In the genomic region with DNA sequence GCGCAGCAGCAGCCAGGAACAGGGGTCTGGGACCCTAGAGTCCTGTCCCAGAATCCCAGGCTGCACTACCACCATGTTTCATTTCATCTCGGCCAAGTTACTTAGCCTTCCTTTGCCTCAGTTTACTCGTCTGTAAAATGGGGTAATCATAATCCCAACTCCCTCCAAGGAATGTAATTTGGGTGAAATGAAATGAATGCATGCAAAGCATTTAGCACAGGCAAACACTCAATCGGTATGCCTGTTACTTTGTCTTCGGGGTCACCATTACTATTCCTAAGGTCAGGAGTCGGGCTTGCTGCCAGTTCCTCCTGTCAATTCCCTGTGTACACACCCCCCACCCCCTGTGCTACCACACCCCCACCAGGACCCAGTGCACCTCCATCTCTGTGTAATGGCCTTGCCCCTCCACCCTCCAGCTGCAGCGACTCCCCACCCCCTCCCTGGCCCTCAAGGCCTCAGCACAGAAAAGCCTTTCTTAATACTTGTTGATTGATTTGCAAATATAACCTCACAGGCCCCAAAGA, we compare ENCODE assay signal across 10 cellular contexts. TPM values are rescaled to one million over a fixed set of nuclear protein-coding genes. Genes with fewer than 3 reads are reported as not detected.
DNase-seq lines count a peak whose midpoint lies in the region; ATAC-seq and TF ChIP-seq lines count a peak whose summit lies in the region.
"Had no signal": no experiment of that assay in that cellular context is flagged by ENCODE, and none has a peak within 500 bp of the region (broad histone marks: within the 10 kb centered on the region; RNA-seq: fewer than 3 reads in every experiment).

No MANE protein-coding gene starts in this region.

- H3K4me3 ChIP-seq in HUES6 (ENCODE audit: low read depth, low read length) (peak overlapping the region; percentile 83), adrenal gland (peak overlapping the region in 2 of 4 donors; percentile 86 to 91), kidney epithelial cell (ENCODE audit: low read depth, low read length) (peak overlapping the region; percentile 82), subcutaneous abdominal adipose tissue (ENCODE audit: low read depth in 1 of 5, low read length in 5 of 5) (peak overlapping the region; percentile 74 to 88 (median 80))

- H3K9ac ChIP-seq in HUES6 (ENCODE audit: low read length) (no peak overlapping the region), subcutaneous abdominal adipose tissue (ENCODE audit: low read length in 5 of 5) (peak overlapping the region in 3 of 5 donors; percentile 53 to 86 (median 74))

- H3K27ac ChIP-seq in HUES6 (ENCODE audit: low read depth, low read length) (no peak overlapping the region), adrenal gland (peak overlapping the region in 4 of 5 donors; percentile 78 to 91 (median 80)), subcutaneous abdominal adipose tissue (ENCODE audit: low read depth, low read length) (peak overlapping the region; percentile 65)
- H3K27ac ChIP-seq in CD4-positive, alpha-beta T cell (ENCODE audit: low read depth, low read length), result no peak overlapping the region

- peaks cover 2% of the 10 kb centered on the region for H3K9me3 Mint-ChIP-seq in CD4-positive, alpha-beta T cell

- H3K27ac Mint-ChIP-seq in CD4-positive, alpha-beta T cell, result no peak overlapping the region
- H3K27ac Mint-ChIP-seq: activated CD8-positive, alpha-beta memory T cell treated with anti-CD3 and anti-CD28 coated beads, Interleukin-2, amount 10 ng/mL, durations not matched to agents 7 days and 5 days had no signal

- H3K27me3 ChIP-seq in HUES6 (ENCODE audit: control insufficient read depth, insufficient read depth, low read length), result peaks cover 16% of the 10 kb centered on the region
- no peaks in the 10 kb centered on the region for H3K27me3 ChIP-seq in adrenal gland
- H3K27me3 ChIP-seq in kidney epithelial cell (ENCODE audit: control insufficient read depth, insufficient read depth, low read length), result no peaks in the 10 kb centered on the region
- no peaks in the 10 kb centered on the region for H3K27me3 ChIP-seq in subcutaneous abdominal adipose tissue (ENCODE audit: control insufficient read depth in 5 of 5, insufficient read depth in 4 of 5, low read length in 5 of 5)
- peaks cover 10% of the 10 kb centered on the region for H3K27me3 ChIP-seq in CD4-positive, alpha-beta T cell (ENCODE audit: control insufficient read depth, insufficient read depth, low read length)

- H3K36me3 Mint-ChIP-seq in CD4-positive, alpha-beta T cell (ENCODE audit: low read depth), result no peaks in the 10 kb centered on the region
- H3K36me3 Mint-ChIP-seq: activated CD8-positive, alpha-beta memory T cell treated with anti-CD3 and anti-CD28 coated beads, Interleukin-2, amount 10 ng/mL, durations not matched to agents 7 days and 5 days had no signal

- no peak for TF ChIP-seq POLR2A in adrenal gland (IDR thresholded peaks at IDR 0.05)

- POLR2A ChIA-PET in CD4-positive, alpha-beta T cell (lab: Charles Lee), result no interaction called here

- H3K36me3 ChIP-seq in HUES6 (ENCODE audit: control insufficient read depth, insufficient read depth, low read length) (no peaks in the 10 kb centered on the region), adrenal gland (replicated peaks in 1 of 2) (no peaks in the 10 kb centered on the region), kidney epithelial cell (ENCODE audit: control insufficient read depth, insufficient read depth, low read length) (no peaks in the 10 kb centered on the region), subcutaneous abdominal adipose tissue (ENCODE audit: control insufficient read depth in 5 of 5, insufficient read depth in 5 of 5, low read length in 5 of 5) (no peaks in the 10 kb centered on the region)

- DNase-seq in adrenal gland (peak in 6 of 7 donors; percentile 37 to 78 (median 58)), kidney epithelial cell (ENCODE audit: low read depth) (no peak)
- DNase-seq in CD4-positive, alpha-beta T cell, result no peak
- DNase-seq in stimulated activated CD4-positive, alpha-beta T cell treated with anti-CD3 and anti-CD28 coated beads, Interleukin-4, amount 100 ng/mL, for 24 hours, result no peak
- DNase-seq: activated CD8-positive, alpha-beta memory T cell treated with anti-CD3 and anti-CD28 coated beads, Interleukin-2, amount 10 ng/mL, durations not matched to agents 7 days and 5 days; NCI-H226; stimulated activated CD4-positive, alpha-beta T cell treated with anti-CD3 and anti-CD28 coated beads, Interleukin-15, amount 100 ng/mL, for 24 hours had no signal

- no peak for ATAC-seq in CD4-positive, alpha-beta T cell (ENCODE audit: poor library complexity)
- ATAC-seq in HG03108 (IDR thresholded peaks at IDR 0.05; ENCODE audit: unreplicated experiment), result no peak
- ATAC-seq: activated CD8-positive, alpha-beta memory T cell treated with anti-CD3 and anti-CD28 coated beads, Interleukin-2, amount 10 ng/mL, durations not matched to agents 7 days and 5 days had no signal

- no peaks in the 10 kb centered on the region for H3K4me1 Mint-ChIP-seq in CD4-positive, alpha-beta T cell (ENCODE audit: low read depth)
- H3K4me1 Mint-ChIP-seq: activated CD8-positive, alpha-beta memory T cell treated with anti-CD3 and anti-CD28 coated beads, Interleukin-2, amount 10 ng/mL, durations not matched to agents 7 days and 5 days had no signal

- peaks cover 45% of the 10 kb centered on the region for H3K27me3 Mint-ChIP-seq in CD4-positive, alpha-beta T cell

- CTCF ChIA-PET in CD4-positive, alpha-beta T cell (lab: Charles Lee), result no interaction called here

- no peak overlapping the region for H3K4me3 Mint-ChIP-seq in CD4-positive, alpha-beta T cell
- H3K4me3 Mint-ChIP-seq: activated CD8-positive, alpha-beta memory T cell treated with anti-CD3 and anti-CD28 coated beads, Interleukin-2, amount 10 ng/mL, durations not matched to agents 7 days and 5 days had no signal

- intact Hi-C loops in adrenal gland (cut with DNase I), result loop anchor here in 1 of 2 donors (10.0 kb wide), 2 partner anchors 235 to 315 kb away; no protein-coding TSS in a partner anchor
- intact Hi-C loops in CD4-positive, alpha-beta T cell (cut with DNase I, micrococcal nuclease), result no loop called here

- TF ChIP-seq CTCF in adrenal gland (IDR thresholded peaks at IDR 0.05), result no peak
- TF ChIP-seq CTCF in kidney epithelial cell (IDR thresholded peaks at IDR 0.05; ENCODE audit: insufficient read depth, low read length, poor library complexity, severe bottlenecking), result no peak
- TF ChIP-seq CTCF in CD4-positive, alpha-beta T cell (IDR thresholded peaks at IDR 0.05), result no peak

- WGBS in adrenal gland, 4 donors, result 25 to 38% (median 33%) methylated on average over 7 of the region's 7 CpGs

- peaks cover under 1% of the 10 kb centered on the region; the same call in 1 of the 2 replicates for H3K9me3 ChIP-seq in HUES6 (ENCODE audit: control insufficient read depth, insufficient read depth, low read depth, low read length)
- H3K9me3 ChIP-seq in adrenal gland (replicated peaks in 1 of 3), result no peaks in the 10 kb centered on the region
- no peaks in the 10 kb centered on the region for H3K9me3 ChIP-seq in subcutaneous abdominal adipose tissue (ENCODE audit: control insufficient read depth in 5 of 5, low read length in 5 of 5)
- no peaks in the 10 kb centered on the region for H3K9me3 ChIP-seq in CD4-positive, alpha-beta T cell (ENCODE audit: control insufficient read depth, low read length)

- H3K4me1 ChIP-seq in HUES6 (ENCODE audit: control insufficient read depth, insufficient read depth, low read length) (peaks cover 47% of the 10 kb centered on the region), adrenal gland (replicated peaks in 1 of 2) (peaks cover 48 to 72% of the 10 kb centered on the region in 2 donors), subcutaneous abdominal adipose tissue (ENCODE audit: control insufficient read depth in 5 of 5, insufficient read depth in 5 of 5, low read length in 5 of 5) (peaks cover 24 to 89% (median 79%) of the 10 kb centered on the region in 5 donors)

RNA-seq across cellular contexts. Expression of gene TNS3, which starts 1.7 kb away (rescaled TPM):
- total RNA-seq in adrenal gland (100 to 1,000 TPM in 6 of 8 donors, 10 to 100 TPM in 2; 75.8 to 188 (median 129) TPM), kidney epithelial cell (41.2 and 57.0 TPM in 2 replicates)
- 10 to 100 TPM; 21.0 to 36.5 (median 36.4) TPM for polyA plus RNA-seq in adrenal gland
- under 1 TPM; 0.16 to 0.47 TPM for total RNA-seq in CD4-positive, alpha-beta T cell

Comparison
In these comparisons a context has a peak if more than half of its experiments do, and no peak if none do; other contexts are left out.
1. H3K27ac ChIP-seq: peak in adrenal gland (4 of 5) and subcutaneous abdominal adipose tissue (single experiment); none in HUES6 (single experiment) and CD4-positive, alpha-beta T cell (single experiment).
2. DNase-seq: peak in adrenal gland (6 of 7); none in kidney epithelial cell (single experiment), CD4-positive, alpha-beta T cell (0 of 10) and stimulated activated CD4-positive, alpha-beta T cell treated with anti-CD3 and anti-CD28 coated beads, Interleukin-4, amount 100 ng/mL, for 24 hours (single experiment).
3. RNA of gene TNS3, which starts 1.7 kb away (total RNA-seq): 75.8 to 188 TPM in adrenal gland and 41.2 to 57.0 TPM in kidney epithelial cell; 0.16 to 0.47 TPM in CD4-positive, alpha-beta T cell; every median in the first group is over 10 times any median in the second.